16 cellular contexts compared by ENCODE assay signal in genomic region chr9:110031511-110032173, GRCh38.
A peak's percentile ranks its signal among the peaks of the same experiment; 100 is the strongest.
DNase-seq lines count a peak whose midpoint lies in the region; ATAC-seq and TF ChIP-seq lines count a peak whose summit lies in the region.
"Had no signal": no experiment of that assay in that cellular context is flagged by ENCODE, and none has a peak within 500 bp of the region (broad histone marks: within the 10 kb centered on the region; RNA-seq: fewer than 3 reads in every experiment).

No MANE protein-coding gene starts in this region.

- peak overlapping the region; percentile 88 for H3K27ac ChIP-seq in smooth muscle cell (ENCODE audit: low read depth)
- H3K27ac ChIP-seq in heart left ventricle = no peak overlapping the region
- H3K27ac ChIP-seq: testis had no signal

- H3K79me2 ChIP-seq in smooth muscle cell (ENCODE audit: low read depth) = no peaks in the 10 kb centered on the region

- no peak overlapping the region for H3K27ac Mint-ChIP-seq in activated naive CD4-positive, alpha-beta T cell treated with anti-CD3 and anti-CD28 coated beads, Interleukin-2, amount 10 ng/mL, durations not matched to agents 7 days and 5 days
- H3K27ac Mint-ChIP-seq: activated CD8-positive, alpha-beta T cell treated with anti-CD3 and anti-CD28 coated beads, Interleukin-2, amount 10 ng/mL, durations not matched to agents 7 days and 5 days; nephron had no signal

- H3K36me3 ChIP-seq in adipocyte (ENCODE audit: control insufficient read depth, insufficient read depth, low read length, severe bottlenecking) (no peaks in the 10 kb centered on the region), smooth muscle cell (ENCODE audit: low read depth) (no peaks in the 10 kb centered on the region), heart left ventricle (no peaks in the 10 kb centered on the region)
- H3K36me3 ChIP-seq: MG63 had no signal

- TF ChIP-seq CTCF in smooth muscle cell (IDR thresholded peaks at IDR 0.05; ENCODE audit: borderline replicate concordance, insufficient read depth, poor library complexity, severe bottlenecking) (no peak), heart left ventricle (IDR thresholded peaks at IDR 0.05) (no peak)

- ATAC-seq in GM18502 (IDR thresholded peaks at IDR 0.05; ENCODE audit: poor library complexity, unreplicated experiment) = no peak
- no peak for ATAC-seq in heart left ventricle
- ATAC-seq: activated CD8-positive, alpha-beta T cell treated with anti-CD3 and anti-CD28 coated beads, Interleukin-2, amount 10 ng/mL, durations not matched to agents 7 days and 5 days; left colon had no signal

- TF ChIP-seq POLR2A in heart left ventricle (IDR thresholded peaks at IDR 0.05) = no peak

- peaks cover 10% of the 10 kb centered on the region for H3K27me3 Mint-ChIP-seq in activated naive CD4-positive, alpha-beta T cell treated with anti-CD3 and anti-CD28 coated beads, Interleukin-2, amount 10 ng/mL, durations not matched to agents 7 days and 5 days

- H3K36me3 Mint-ChIP-seq in activated naive CD4-positive, alpha-beta T cell treated with anti-CD3 and anti-CD28 coated beads, Interleukin-2, amount 10 ng/mL, durations not matched to agents 7 days and 5 days = no peaks in the 10 kb centered on the region

- peak overlapping the region; percentile 63 for H3K9ac ChIP-seq in adipocyte (ENCODE audit: low read length)
- H3K9ac ChIP-seq in smooth muscle cell (ENCODE audit: low read depth) = peak overlapping the region; percentile 20

- peaks cover 20% of the 10 kb centered on the region for H3K4me1 Mint-ChIP-seq in activated naive CD4-positive, alpha-beta T cell treated with anti-CD3 and anti-CD28 coated beads, Interleukin-2, amount 10 ng/mL, durations not matched to agents 7 days and 5 days

- peaks cover 2% of the 10 kb centered on the region for H3K9me3 Mint-ChIP-seq in activated naive CD4-positive, alpha-beta T cell treated with anti-CD3 and anti-CD28 coated beads, Interleukin-2, amount 10 ng/mL, durations not matched to agents 7 days and 5 days
- H3K9me3 Mint-ChIP-seq: nephron had no signal

- H3K4me1 ChIP-seq in adipocyte (ENCODE audit: control insufficient read depth, insufficient read depth, low read length) (peaks cover 70% of the 10 kb centered on the region), smooth muscle cell (ENCODE audit: low read depth) (peaks cover 35% of the 10 kb centered on the region), heart left ventricle (peaks cover 9 to 52% (median 46%) of the 10 kb centered on the region in 12 donors)

- H4K20me1 ChIP-seq in smooth muscle cell (ENCODE audit: low read depth) = no peaks in the 10 kb centered on the region

- H3K4me3 Mint-ChIP-seq in activated naive CD4-positive, alpha-beta T cell treated with anti-CD3 and anti-CD28 coated beads, Interleukin-2, amount 10 ng/mL, durations not matched to agents 7 days and 5 days = no peak overlapping the region
- H3K4me3 Mint-ChIP-seq: activated CD8-positive, alpha-beta T cell treated with anti-CD3 and anti-CD28 coated beads, Interleukin-2, amount 10 ng/mL, durations not matched to agents 7 days and 5 days; nephron had no signal

- H3K27me3 ChIP-seq in adipocyte (replicated peaks; ENCODE audit: control insufficient read depth, insufficient read depth, low read length) (no peaks in the 10 kb centered on the region), smooth muscle cell (ENCODE audit: low read depth) (no peaks in the 10 kb centered on the region), heart left ventricle (no peaks in the 10 kb centered on the region)
- H3K27me3 ChIP-seq: MG63, testis had no signal

- DNase-seq in HK-2 (ENCODE audit: unreplicated experiment) = peak; percentile 18
- DNase-seq in adipocyte (ENCODE audit: low read depth) = peak; percentile 81
- DNase-seq in fibroblast of the conjunctiva (ENCODE audit: low read depth) = peak; percentile 56
- no peak for DNase-seq in smooth muscle cell (lab: John Stamatoyannopoulos, UW; ENCODE audit: unreplicated experiment)
- DNase-seq in COLO668 (lab: John Stamatoyannopoulos, UW; ENCODE audit: unreplicated experiment) = no peak
- DNase-seq in heart left ventricle = no peak
- no peak for DNase-seq in activated naive CD4-positive, alpha-beta T cell treated with anti-CD3 and anti-CD28 coated beads, Interleukin-2, amount 10 ng/mL, durations not matched to agents 7 days and 5 days
- DNase-seq: activated CD8-positive, alpha-beta T cell treated with anti-CD3 and anti-CD28 coated beads, Interleukin-2, amount 10 ng/mL, durations not matched to agents 7 days and 5 days; activated gamma-delta T cell; left colon; MG63; NCI-H2227 treated with DMSO at 0.1 percent for 48 hours; small intestine; testis had no signal

- H3K9me3 ChIP-seq in adipocyte (ENCODE audit: control insufficient read depth, low read length) = no peaks in the 10 kb centered on the region
- no peaks in the 10 kb centered on the region for H3K9me3 ChIP-seq in smooth muscle cell (replicated peaks; ENCODE audit: low read depth)
- H3K9me3 ChIP-seq in heart left ventricle = no peaks in the 10 kb centered on the region
- H3K9me3 ChIP-seq: MG63, testis had no signal

- H3F3A ChIP-seq in smooth muscle cell (ENCODE audit: low read depth) = peaks cover 12% of the 10 kb centered on the region

- WGBS in smooth muscle cell (ENCODE audit: low lambda C conversion rate) = 31% methylated on average over 3 of the region's 3 CpGs
- 81 to 94% (median 89%) methylated on average over 3 of the region's 3 CpGs for WGBS in heart left ventricle, 4 donors

- peak overlapping the region; percentile 43 for H3K4me2 ChIP-seq in smooth muscle cell

- CTCF ChIA-PET in activated naive CD4-positive, alpha-beta T cell treated with anti-CD3 and anti-CD28 coated beads, Interleukin-2, amount 10 ng/mL, durations not matched to agents 7 days and 5 days (lab: Charles Lee) = no interaction called here

- intact Hi-C loops in heart left ventricle (cut with DNase I) = no loop called here

- H3K4me3 ChIP-seq in adipocyte (ENCODE audit: low read length) (peak overlapping the region; percentile 18), smooth muscle cell (no peak overlapping the region), heart left ventricle (no peak overlapping the region)
- H3K4me3 ChIP-seq: MG63, testis had no signal

- no peak overlapping the region for H2AFZ ChIP-seq in smooth muscle cell (ENCODE audit: low read depth)

Comparison
In these comparisons a context has a peak if more than half of its experiments do, and no peak if none do; other contexts are left out.
1. DNase-seq: peak in HK-2 (single experiment), adipocyte (single experiment) and fibroblast of the conjunctiva (single experiment); none in smooth muscle cell (single experiment), COLO668 (single experiment), heart left ventricle (0 of 5) and activated naive CD4-positive, alpha-beta T cell treated with anti-CD3 and anti-CD28 coated beads, Interleukin-2, amount 10 ng/mL, durations not matched to agents 7 days and 5 days (single experiment).